ENCODE assay signal across 29 cellular contexts in genomic region chr7:94378396-94378795, GRCh38. TPM values are rescaled to one million over a fixed set of nuclear protein-coding genes. Genes with fewer than 3 reads are reported as not detected.
"Had no signal": no experiment of that assay in that cellular context is flagged by ENCODE, and none has a peak within 500 bp of the region (broad histone marks: within the 10 kb centered on the region; RNA-seq: fewer than 3 reads in every experiment).

No MANE protein-coding gene starts in this region.

- H3K4me3 ChIP-seq: body of pancreas, cardiac muscle cell, coronary artery, dorsolateral prefrontal cortex, heart left ventricle, lower lobe of right lung, mucosa of descending colon, pancreas, prostate gland, tibial nerve had no signal

- H3K27ac ChIP-seq: body of pancreas, cardiac muscle cell, dorsolateral prefrontal cortex, foreskin keratinocyte, lower lobe of right lung, pancreas, prostate gland had no signal

- H3K9me3 ChIP-seq: body of pancreas, heart left ventricle, lower lobe of right lung, mucosa of descending colon, pancreas, prostate gland, tibial nerve had no signal

- H3K36me3 ChIP-seq: cardiac muscle cell, heart left ventricle, lower lobe of right lung, pancreas, prostate gland, tibial nerve had no signal

- H3K27ac Mint-ChIP-seq: activated B cell treated with CpG ODN at 0.5 μM for 24 hours; activated CD8-positive, alpha-beta T cell treated with anti-CD3 and anti-CD28 coated beads for 36 hours; activated naive CD4-positive, alpha-beta T cell treated with anti-CD3 and anti-CD28 coated beads, Interleukin-2, amount 50 U/mL, for 72 hours; activated T-helper 17 cell treated with anti-CD3 and anti-CD28 coated beads, Interleukin-2, amount 50 U/mL, for 72 hours; immature natural killer cell; naive B cell; T-helper 2 cell treated with Interferon-gamma antibody and Interleukin-4, amounts not matched to agents 5 μg/mL and 100 μg/mL, for 36 hours had no signal

- H3K9me3 Mint-ChIP-seq: activated B cell treated with CpG ODN at 0.5 μM for 24 hours; activated CD8-positive, alpha-beta T cell treated with anti-CD3 and anti-CD28 coated beads for 36 hours; activated naive CD4-positive, alpha-beta T cell treated with anti-CD3 and anti-CD28 coated beads, Interleukin-2, amount 50 U/mL, for 72 hours; activated T-cell treated with anti-CD3 and anti-CD28 coated beads, Interleukin-2, amount 50 U/mL, for 4 hours; activated T-helper 17 cell treated with anti-CD3 and anti-CD28 coated beads, Interleukin-2, amount 50 U/mL, for 72 hours; immature natural killer cell; naive B cell; T-helper 2 cell treated with Interferon-gamma antibody and Interleukin-4, amounts not matched to agents 5 μg/mL and 100 μg/mL, for 36 hours had no signal

- H3K4me1 ChIP-seq: body of pancreas, prostate gland had no signal

- H3K4me1 Mint-ChIP-seq: activated B cell treated with CpG ODN at 0.5 μM for 24 hours; activated T-helper 17 cell treated with anti-CD3 and anti-CD28 coated beads, Interleukin-2, amount 50 U/mL, for 72 hours; immature natural killer cell; naive B cell had no signal

- H3K36me3 Mint-ChIP-seq: activated naive CD4-positive, alpha-beta T cell treated with anti-CD3 and anti-CD28 coated beads, Interleukin-2, amount 50 U/mL, for 72 hours; immature natural killer cell; naive B cell had no signal

- H3K27me3 ChIP-seq: body of pancreas, cardiac muscle cell, foreskin keratinocyte, heart left ventricle, pancreas, tibial nerve had no signal

- ATAC-seq: activated CD8-positive, alpha-beta T cell treated with anti-CD3 and anti-CD28 coated beads for 36 hours; activated naive CD4-positive, alpha-beta T cell treated with anti-CD3 and anti-CD28 coated beads, Interleukin-2, amount 50 U/mL, for 72 hours; activated T-cell treated with anti-CD3 and anti-CD28 coated beads, Interleukin-2, amount 50 U/mL, for 4 hours; activated T-helper 17 cell treated with anti-CD3 and anti-CD28 coated beads, Interleukin-2, amount 50 U/mL, for 72 hours; body of pancreas; foreskin keratinocyte; heart left ventricle; left colon; lower lobe of right lung; mucosa of descending colon; pancreas had no signal

- H3K4me3 Mint-ChIP-seq: activated B cell treated with CpG ODN at 0.5 μM for 24 hours; activated CD8-positive, alpha-beta T cell treated with anti-CD3 and anti-CD28 coated beads for 36 hours; activated T-cell treated with anti-CD3 and anti-CD28 coated beads, Interleukin-2, amount 50 U/mL, for 4 hours; activated T-helper 17 cell treated with anti-CD3 and anti-CD28 coated beads, Interleukin-2, amount 50 U/mL, for 72 hours; immature natural killer cell; naive B cell; T-helper 2 cell treated with Interferon-gamma antibody and Interleukin-4, amounts not matched to agents 5 μg/mL and 100 μg/mL, for 36 hours had no signal

- DNase-seq: activated B cell treated with CpG ODN at 0.5 μM for 24 hours; activated CD4-positive, alpha-beta T cell treated with anti-CD3 and anti-CD28 coated beads, Interleukin-2, amount 50 U/mL, for 1 hour; activated CD8-positive, alpha-beta T cell treated with anti-CD3 and anti-CD28 coated beads for 36 hours; activated T-cell treated with anti-CD3 and anti-CD28 coated beads, Interleukin-2, amount 50 U/mL, for 4 hours; anterior cingulate cortex; body of pancreas; dorsolateral prefrontal cortex; effector memory CD4-positive, alpha-beta T cell; foreskin keratinocyte; heart left ventricle; hypothalamus; immature natural killer cell; kidney; left colon; lower lobe of right lung; mucosa of descending colon; naive B cell; nucleus accumbens; pancreas; stimulated activated CD4-positive, alpha-beta T cell treated with anti-CD3 and anti-CD28 coated beads, Interleukin-2, amount 100 ng/mL, for 48 hours; stimulated activated naive CD4-positive, alpha-beta T cell treated with Interleukin-2 at 50 U/mL for 16 hours; T-helper 1 cell had no signal

RNA-seq across cellular contexts. Expression of gene COL1A2, which starts 16.3 kb away (rescaled TPM):
- total RNA-seq: activated B cell treated with CpG ODN at 0.5 μM for 24 hours; activated naive CD4-positive, alpha-beta T cell treated with anti-CD3 and anti-CD28 coated beads, Interleukin-2, amount 50 U/mL, for 72 hours; activated T-helper 17 cell treated with anti-CD3 and anti-CD28 coated beads, Interleukin-2, amount 50 U/mL, for 72 hours had no signal
- polyA plus RNA-seq: immature natural killer cell had no signal
